ENCODE assay signal across 8 cellular contexts in genomic region chr18:79069792-79070151, GRCh38. TPM values are rescaled to one million over a fixed set of nuclear protein-coding genes. Genes with fewer than 3 reads are reported as not detected.
DNase-seq lines count a peak whose midpoint lies in the region; ATAC-seq and TF ChIP-seq lines count a peak whose summit lies in the region.

No MANE protein-coding gene starts in this region.

- peaks cover 11% of the 10 kb centered on the region for H3K27me3 Mint-ChIP-seq in mesothelial cell of epicardium (ENCODE audit: low read depth)

- H3K27me3 ChIP-seq in breast epithelium: no peaks in the 10 kb centered on the region

- DNase-seq in CD1c-positive myeloid dendritic cell (ENCODE audit: extremely low spot score) (peak; percentile 32), breast epithelium (ENCODE audit: low spot score in 2 of 2) (no peak), mesothelial cell of epicardium (ENCODE audit: low spot score in 2 of 2, unreplicated experiment in 2 of 2) (no peak), GM19238 (ENCODE audit: insufficient read length, low spot score) (no peak), omental fat pad (ENCODE audit: low spot score) (no peak)
- no peak for DNase-seq in Jurkat, Clone E6-1 (ENCODE audit: low read depth, low spot score)
- no peak for DNase-seq in stimulated activated naive CD4-positive, alpha-beta T cell treated with Interleukin-2 at 50 U/mL for 16 hours (lab: John Stamatoyannopoulos, UW)

- TF ChIP-seq POLR2A in breast epithelium (IDR thresholded peaks at IDR 0.05): no peak

- peak overlapping the region; percentile 86 for H3K27ac Mint-ChIP-seq in mesothelial cell of epicardium

- intact Hi-C loops in breast epithelium (cut with DNase I; ENCODE audit: low total_unique reads): no loop called here

- H3K9me3 ChIP-seq in breast epithelium: no peaks in the 10 kb centered on the region

- H3K4me1 ChIP-seq in breast epithelium: peaks cover 0 to 5% of the 10 kb centered on the region in 2 donors

- H3K9me3 Mint-ChIP-seq in mesothelial cell of epicardium: peaks cover 40% of the 10 kb centered on the region

- no peak for ATAC-seq in GM19467 (IDR thresholded peaks at IDR 0.05; ENCODE audit: unreplicated experiment)
- no peak for ATAC-seq in omental fat pad (ENCODE audit: low FRiP score)

- H3K27ac ChIP-seq in breast epithelium: peak overlapping the region; percentile 95

- H3K36me3 ChIP-seq in breast epithelium: no peaks in the 10 kb centered on the region

- H3K4me1 Mint-ChIP-seq in mesothelial cell of epicardium: peaks cover 10% of the 10 kb centered on the region

- peaks cover 26% of the 10 kb centered on the region for H3K36me3 Mint-ChIP-seq in mesothelial cell of epicardium

- TF ChIP-seq CTCF in breast epithelium (IDR thresholded peaks at IDR 0.05): no peak
- no peak for TF ChIP-seq CTCF in mesothelial cell of epicardium (IDR thresholded peaks at IDR 0.05; ENCODE audit: unreplicated experiment)
- no peak for TF ChIP-seq CTCF in omental fat pad (IDR thresholded peaks at IDR 0.05)

- peak overlapping the region; percentile 86 for H3K4me3 ChIP-seq in Jurkat, Clone E6-1 (ENCODE audit: low read length)
- H3K4me3 ChIP-seq in breast epithelium: peak overlapping the region; percentile 70 to 100 (median 97)

- H3K4me3 Mint-ChIP-seq in mesothelial cell of epicardium: peak overlapping the region; percentile 81

RNA-seq across cellular contexts. Expression of gene ATP9B, which starts 0.6 kb away (rescaled TPM):
- polyA plus RNA-seq in Jurkat, Clone E6-1 (2012; ENCODE audit: insufficient read depth, insufficient read length): 29.4 TPM
- total RNA-seq in breast epithelium (10 to 100 TPM; 42.1 to 55.9 (median 54.4) TPM), mesothelial cell of epicardium (45.4 to 52.0 TPM (median 49.4 TPM) in 3 replicates), omental fat pad (10 to 100 TPM; 28.8 to 47.3 (median 39.8) TPM)
